Comparison of ENCODE assay signal across 8 cellular contexts in genomic region chr10:48305905-48306264, GRCh38. TPM values are rescaled to one million over a fixed set of nuclear protein-coding genes. Genes with fewer than 3 reads are reported as not detected.
DNase-seq lines count a peak whose midpoint lies in the region; ATAC-seq and TF ChIP-seq lines count a peak whose summit lies in the region.

No MANE protein-coding gene starts in this region.

- no peak for TF ChIP-seq EP300 in suprapubic skin (IDR thresholded peaks at IDR 0.05)

- H3K4me1 ChIP-seq in suprapubic skin = peaks cover 26% of the 10 kb centered on the region

- TF ChIP-seq CTCF in suprapubic skin (IDR thresholded peaks at IDR 0.05) = no peak

- peak overlapping the region; percentile 49 for H3K27ac Mint-ChIP-seq in T-helper 2 cell treated with Interferon-gamma antibody and Interleukin-4, amounts not matched to agents 5 μg/mL and 100 μg/mL, for 36 hours
- peak overlapping the region; percentile 3 for H3K27ac Mint-ChIP-seq in activated naive CD8-positive, alpha-beta T cell treated with anti-CD3 and anti-CD28 coated beads, Interleukin-2, amount 10 ng/mL, durations not matched to agents 7 days and 5 days

- no peak for ATAC-seq in activated naive CD8-positive, alpha-beta T cell treated with anti-CD3 and anti-CD28 coated beads, Interleukin-2, amount 10 ng/mL, durations not matched to agents 7 days and 5 days (ENCODE audit: low read depth)

- peaks cover 2% of the 10 kb centered on the region for H3K36me3 Mint-ChIP-seq in T-helper 2 cell treated with Interferon-gamma antibody and Interleukin-4, amounts not matched to agents 5 μg/mL and 100 μg/mL, for 36 hours (ENCODE audit: low read depth)
- H3K36me3 Mint-ChIP-seq in activated naive CD8-positive, alpha-beta T cell treated with anti-CD3 and anti-CD28 coated beads, Interleukin-2, amount 10 ng/mL, durations not matched to agents 7 days and 5 days = no peaks in the 10 kb centered on the region

- H3K9me3 ChIP-seq in suprapubic skin = no peaks in the 10 kb centered on the region

- H3K27me3 ChIP-seq in layer of hippocampus (ENCODE audit: control insufficient read depth, insufficient read depth, low read length) (no peaks in the 10 kb centered on the region), suprapubic skin (no peaks in the 10 kb centered on the region)

- H3K27ac ChIP-seq in layer of hippocampus (ENCODE audit: low read depth, low read length) = peak overlapping the region; percentile 85
- peak overlapping the region; percentile 97 for H3K27ac ChIP-seq in suprapubic skin

- peaks cover 30% of the 10 kb centered on the region for H3K4me1 Mint-ChIP-seq in T-helper 2 cell treated with Interferon-gamma antibody and Interleukin-4, amounts not matched to agents 5 μg/mL and 100 μg/mL, for 36 hours (ENCODE audit: low read depth)
- H3K4me1 Mint-ChIP-seq in activated naive CD8-positive, alpha-beta T cell treated with anti-CD3 and anti-CD28 coated beads, Interleukin-2, amount 10 ng/mL, durations not matched to agents 7 days and 5 days = peaks cover 27% of the 10 kb centered on the region

- POLR2A ChIA-PET in activated naive CD8-positive, alpha-beta T cell treated with anti-CD3 and anti-CD28 coated beads, Interleukin-2, amount 10 ng/mL, durations not matched to agents 7 days and 5 days (lab: Charles Lee) = no interaction called here

- H3K4me3 ChIP-seq in suprapubic skin = peak overlapping the region; percentile 97

- no peaks in the 10 kb centered on the region for H3K9me3 Mint-ChIP-seq in T-helper 2 cell treated with Interferon-gamma antibody and Interleukin-4, amounts not matched to agents 5 μg/mL and 100 μg/mL, for 36 hours
- H3K9me3 Mint-ChIP-seq in activated naive CD8-positive, alpha-beta T cell treated with anti-CD3 and anti-CD28 coated beads, Interleukin-2, amount 10 ng/mL, durations not matched to agents 7 days and 5 days = no peaks in the 10 kb centered on the region

- peak overlapping the region; percentile 63 for H3K4me3 Mint-ChIP-seq in T-helper 2 cell treated with Interferon-gamma antibody and Interleukin-4, amounts not matched to agents 5 μg/mL and 100 μg/mL, for 36 hours
- H3K4me3 Mint-ChIP-seq in activated naive CD8-positive, alpha-beta T cell treated with anti-CD3 and anti-CD28 coated beads, Interleukin-2, amount 10 ng/mL, durations not matched to agents 7 days and 5 days = peak overlapping the region; percentile 74

- H3K27me3 Mint-ChIP-seq in T-helper 2 cell treated with Interferon-gamma antibody and Interleukin-4, amounts not matched to agents 5 μg/mL and 100 μg/mL, for 36 hours (ENCODE audit: low read depth) = peaks cover 1% of the 10 kb centered on the region
- peaks cover 6% of the 10 kb centered on the region for H3K27me3 Mint-ChIP-seq in activated naive CD8-positive, alpha-beta T cell treated with anti-CD3 and anti-CD28 coated beads, Interleukin-2, amount 10 ng/mL, durations not matched to agents 7 days and 5 days

- WGBS in suprapubic skin = 49% methylated on average over 9 of the region's 9 CpGs

- no peaks in the 10 kb centered on the region for H3K36me3 ChIP-seq in suprapubic skin

- TF ChIP-seq POLR2A in suprapubic skin (IDR thresholded peaks at IDR 0.05) = no peak

- DNase-seq in T-helper 2 cell treated with Interferon-gamma antibody and Interleukin-4, amounts not matched to agents 5 μg/mL and 100 μg/mL, for 36 hours (ENCODE audit: low spot score) = no peak
- DNase-seq in T-helper 2 cell = no peak
- no peak for DNase-seq in activated naive CD8-positive, alpha-beta T cell treated with anti-CD3 and anti-CD28 coated beads, Interleukin-2, amount 10 ng/mL, durations not matched to agents 7 days and 5 days
- no peak for DNase-seq in suprapubic skin (ENCODE audit: low spot score in 2 of 2)
- DNase-seq in NCI-H187 (lab: John Stamatoyannopoulos, UW) = no peak
- no peak for DNase-seq in NOMO-1 treated with dmso at 0.1 percent for 144 hours (lab: John Stamatoyannopoulos, UW; ENCODE audit: unreplicated experiment)
- DNase-seq in GM19238 (ENCODE audit: insufficient read length, low spot score) = no peak

RNA-seq across cellular contexts. Expression of gene MAPK8, which starts 0.6 kb away (rescaled TPM):
- 10 to 100 TPM; 32.7 to 34.5 TPM for total RNA-seq in activated naive CD8-positive, alpha-beta T cell treated with anti-CD3 and anti-CD28 coated beads, Interleukin-2, amount 10 ng/mL, durations not matched to agents 7 days and 5 days
- total RNA-seq in suprapubic skin = 10 to 100 TPM; 35.3 to 61.9 (median 42.5) TPM

RNA-seq across cellular contexts. Expression of gene FRMPD2, which starts 31.4 kb away (rescaled TPM):
- not detected for total RNA-seq in activated naive CD8-positive, alpha-beta T cell treated with anti-CD3 and anti-CD28 coated beads, Interleukin-2, amount 10 ng/mL, durations not matched to agents 7 days and 5 days
- under 1 TPM in 1 of 4 donors, not detected in 3; 0.72 TPM for total RNA-seq in suprapubic skin
